8 cellular contexts compared by ENCODE assay signal in genomic region chr6:107489636-107490567, GRCh38. TPM values are rescaled to one million over a fixed set of nuclear protein-coding genes. Genes with fewer than 3 reads are reported as not detected.
DNase-seq lines count a peak whose midpoint lies in the region; ATAC-seq and TF ChIP-seq lines count a peak whose summit lies in the region.

Gene SOBP (plus strand): TSS chr6:107490117. CDS start chr6:107490617, 500 bp downstream.

- H3K36me3 ChIP-seq in HAP-1 (replicated peaks), result no peaks in the 10 kb centered on the region
- H3K36me3 ChIP-seq in esophagus muscularis mucosa, result no peaks in the 10 kb centered on the region

- H3K4me3 ChIP-seq in HAP-1, result peak within 1 kb of the TSS; percentile 72
- peak within 1 kb of the TSS; percentile 76 to 87 (median 80) for H3K4me3 ChIP-seq in esophagus muscularis mucosa

- no peak for ATAC-seq in GM19467 (IDR thresholded peaks at IDR 0.05; ENCODE audit: unreplicated experiment)

- no peak for TF ChIP-seq EP300 in esophagus muscularis mucosa (IDR thresholded peaks at IDR 0.05)

- peak; percentile 55 for DNase-seq in DMS 273 treated with DMSO at 0.1 percent for 48 hours (lab: John Stamatoyannopoulos, UW)
- peak; percentile 85 to 91 for DNase-seq in HAP-1 (ENCODE audit: low spot score in 2 of 2)
- DNase-seq in NCI-H446 treated with DMSO at 0.1 percent for 48 hours (lab: John Stamatoyannopoulos, UW), result peak; percentile 70
- peak; percentile 19 for DNase-seq in activated T-cell treated with anti-CD3 and anti-CD28 coated beads for 4 hours
- no peak for DNase-seq in esophagus muscularis mucosa (ENCODE audit: extremely low spot score)
- DNase-seq in mucosa of gallbladder (ENCODE audit: low spot score), result peak; percentile 37
- DNase-seq in substantia nigra (lab: John Stamatoyannopoulos, UW), result peak in 46 of 49 donors; percentile 10 to 86 (median 62)

- peaks cover 37% of the 10 kb centered on the region for H3K4me1 ChIP-seq in HAP-1
- H3K4me1 ChIP-seq in esophagus muscularis mucosa, result peaks cover 34 to 59% (median 57%) of the 10 kb centered on the region in 4 donors

- intact Hi-C loops in esophagus muscularis mucosa (cut with DNase I), result loop anchor here (5.0 to 10.0 kb wide), 3 partner anchors 42 to 175 kb away; no protein-coding TSS in a partner anchor

- no peaks in the 10 kb centered on the region for H3K27me3 ChIP-seq in HAP-1 (ENCODE audit: low read depth)
- H3K27me3 ChIP-seq in esophagus muscularis mucosa, result peaks cover 0 to 4% (median 0%) of the 10 kb centered on the region in 4 donors

- H3K27ac ChIP-seq in esophagus muscularis mucosa (replicated peaks in 1 of 4) (peak within 1 kb of the TSS; percentile 87 to 92 (median 90)), substantia nigra (ENCODE audit: low read depth, low read length, poor library complexity, severe bottlenecking) (peak within 1 kb of the TSS; percentile 87)

- no peaks in the 10 kb centered on the region for H3K9me3 ChIP-seq in HAP-1
- H3K9me3 ChIP-seq in esophagus muscularis mucosa, result no peaks in the 10 kb centered on the region

- in situ Hi-C loops in HAP-1 (cut with MboI; ENCODE audit: low sequenced_read_pairs), result loop anchor here (10.0 kb wide), 1 partner anchor 355 kb away; no protein-coding TSS in a partner anchor

- no peak for TF ChIP-seq POLR2A in esophagus muscularis mucosa (IDR thresholded peaks at IDR 0.05; ENCODE audit: low read depth)

- WGBS in esophagus muscularis mucosa, result 0% methylated on average over 29 of the region's 131 CpGs

- TF ChIP-seq CTCF in esophagus muscularis mucosa (IDR thresholded peaks at IDR 0.05), result peak in 2 of 3 experiments; percentile 23 to 28

RNA-seq across cellular contexts. Expression of gene SOBP, which starts in this region (rescaled TPM):
- 10 to 100 TPM; 18.6 to 44.1 (median 27.6) TPM for total RNA-seq in esophagus muscularis mucosa
- total RNA-seq in mucosa of gallbladder, result 11.0 TPM
